ENCODE assay signal across 2 cellular contexts in the genomic region with DNA sequence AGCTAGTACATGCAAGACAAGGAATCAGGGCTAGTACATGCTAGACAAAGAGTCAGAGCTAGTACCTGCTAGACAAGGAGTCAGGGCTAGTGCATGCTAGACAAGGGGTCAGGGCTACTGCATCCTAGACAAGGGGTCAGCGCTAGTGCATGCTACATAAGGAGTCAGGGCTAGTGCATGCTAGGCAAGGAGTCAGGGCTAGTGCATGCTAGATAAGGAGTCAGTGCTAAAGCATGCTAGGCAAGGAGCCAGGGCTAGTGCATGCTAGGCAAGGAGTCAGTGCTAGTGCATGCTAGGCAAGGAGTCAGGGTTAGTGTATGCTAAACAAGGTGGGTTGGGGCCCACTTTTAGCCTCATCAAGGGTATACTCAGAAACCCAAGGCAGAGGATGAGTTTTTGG.
TF ChIP-seq lines count a peak whose summit lies in the region.

No MANE protein-coding gene starts in this region.

TF ChIP-seq in IMR-90, 13 proteins besides CTCF, POLR2A, EP300 and RAD21:
- TF ChIP-seq, protein P1, sequence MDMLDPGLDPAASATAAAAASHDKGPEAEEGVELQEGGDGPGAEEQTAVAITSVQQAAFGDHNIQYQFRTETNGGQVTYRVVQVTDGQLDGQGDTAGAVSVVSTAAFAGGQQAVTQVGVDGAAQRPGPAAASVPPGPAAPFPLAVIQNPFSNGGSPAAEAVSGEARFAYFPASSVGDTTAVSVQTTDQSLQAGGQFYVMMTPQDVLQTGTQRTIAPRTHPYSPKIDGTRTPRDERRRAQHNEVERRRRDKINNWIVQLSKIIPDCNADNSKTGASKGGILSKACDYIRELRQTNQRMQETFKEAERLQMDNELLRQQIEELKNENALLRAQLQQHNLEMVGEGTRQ (IDR thresholded peaks at IDR 0.05; ENCODE audit: low read depth, low read length): no peak
- TF ChIP-seq SMC3 (IDR thresholded peaks at IDR 0.05; ENCODE audit: low read depth, low read length) (no peak), BHLHE40 (IDR thresholded peaks at IDR 0.05; ENCODE audit: low read depth, low read length) (no peak)

TF ChIP-seq in H1, 55 proteins besides CTCF, POLR2A, EP300 and RAD21:
- TF ChIP-seq GABPA (IDR thresholded peaks at IDR 0.05; ENCODE audit: borderline replicate concordance, insufficient read depth, low read length): no peak
- TF ChIP-seq POLR2AphosphoS5 (IDR thresholded peaks at IDR 0.05; ENCODE audit: low read depth, low read length): no peak
- TF ChIP-seq ZNF274 (IDR thresholded peaks at IDR 0.05; ENCODE audit: borderline replicate concordance, extremely low read depth, low read length): no peak
- TF ChIP-seq SIRT6 (IDR thresholded peaks at IDR 0.05; ENCODE audit: low read length): no peak
- TF ChIP-seq TAF1 (IDR thresholded peaks at IDR 0.05; ENCODE audit: low read depth, low read length): no peak
- no peak for TF ChIP-seq CHD2 (IDR thresholded peaks at IDR 0.05; ENCODE audit: low read length)
- TF ChIP-seq RBBP5 (IDR thresholded peaks at IDR 0.05; ENCODE audit: borderline replicate concordance, low read depth, low read length): no peak
- TF ChIP-seq CBX8 (IDR thresholded peaks at IDR 0.05; ENCODE audit: borderline replicate concordance, low read depth, low read length): no peak
- no peak for TF ChIP-seq POU5F1 (IDR thresholded peaks at IDR 0.05; ENCODE audit: low read depth, low read length)
- TF ChIP-seq TEAD4 (IDR thresholded peaks at IDR 0.05; ENCODE audit: low read depth, low read length): no peak
- no peak for TF ChIP-seq JUN (IDR thresholded peaks at IDR 0.05; ENCODE audit: low read depth, low read length)
- no peak for TF ChIP-seq SAP30 (IDR thresholded peaks at IDR 0.05; ENCODE audit: insufficient read depth, insufficient replicate concordance, low read length)
- TF ChIP-seq KDM5A (IDR thresholded peaks at IDR 0.05; ENCODE audit: low read length): no peak
- no peak for TF ChIP-seq MAFK (IDR thresholded peaks at IDR 0.05; ENCODE audit: low read depth, low read length)
- no peak for TF ChIP-seq TBP (IDR thresholded peaks at IDR 0.05; ENCODE audit: low read depth, low read length)
- TF ChIP-seq SP4 (IDR thresholded peaks at IDR 0.05; ENCODE audit: low read length): no peak
- no peak for TF ChIP-seq CEBPB (IDR thresholded peaks at IDR 0.05; ENCODE audit: low read depth, low read length)
